ENCODE assay signal across 1 cellular context in genomic region chr3:3151513-3151912, GRCh38.
TF ChIP-seq lines count a peak whose summit lies in the region.

No MANE protein-coding gene starts in this region.

TF ChIP-seq in HepG2, 621 proteins besides CTCF, POLR2A, EP300 and RAD21:
- no peak for TF ChIP-seq YEATS2 (CRISPR knock-in tag; IDR thresholded peaks at IDR 0.05; ENCODE audit: borderline replicate concordance)
- TF ChIP-seq RBM22 (optimal IDR thresholded peaks at IDR 0.05; ENCODE audit: low read length) = peak; percentile 77
